1 cellular context compared by ENCODE assay signal in the genomic region with DNA sequence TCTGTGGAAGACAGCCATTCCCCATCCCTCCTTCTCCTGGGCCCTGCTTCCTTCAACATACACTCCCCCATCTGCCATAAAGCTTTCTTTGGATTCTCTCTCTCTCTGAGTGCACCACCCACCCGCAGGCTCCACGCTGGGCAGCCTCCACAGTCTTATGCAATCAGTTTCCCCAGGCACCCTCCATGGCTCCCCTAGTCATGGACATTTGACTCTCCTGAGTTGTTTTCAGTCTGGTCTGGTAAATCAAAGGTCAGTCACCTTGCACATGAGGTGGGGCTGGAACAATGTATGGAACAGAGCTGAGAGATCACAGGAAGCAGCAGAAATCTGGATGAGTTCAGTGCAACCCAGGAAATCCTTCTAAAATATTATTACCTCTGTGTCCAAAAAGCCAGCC.
TF ChIP-seq lines count a peak whose summit lies in the region.

No MANE protein-coding gene starts in this region.

TF ChIP-seq in HepG2, 621 proteins besides CTCF, POLR2A, EP300 and RAD21 (continued from another document):
- TF ChIP-seq, protein P1, sequence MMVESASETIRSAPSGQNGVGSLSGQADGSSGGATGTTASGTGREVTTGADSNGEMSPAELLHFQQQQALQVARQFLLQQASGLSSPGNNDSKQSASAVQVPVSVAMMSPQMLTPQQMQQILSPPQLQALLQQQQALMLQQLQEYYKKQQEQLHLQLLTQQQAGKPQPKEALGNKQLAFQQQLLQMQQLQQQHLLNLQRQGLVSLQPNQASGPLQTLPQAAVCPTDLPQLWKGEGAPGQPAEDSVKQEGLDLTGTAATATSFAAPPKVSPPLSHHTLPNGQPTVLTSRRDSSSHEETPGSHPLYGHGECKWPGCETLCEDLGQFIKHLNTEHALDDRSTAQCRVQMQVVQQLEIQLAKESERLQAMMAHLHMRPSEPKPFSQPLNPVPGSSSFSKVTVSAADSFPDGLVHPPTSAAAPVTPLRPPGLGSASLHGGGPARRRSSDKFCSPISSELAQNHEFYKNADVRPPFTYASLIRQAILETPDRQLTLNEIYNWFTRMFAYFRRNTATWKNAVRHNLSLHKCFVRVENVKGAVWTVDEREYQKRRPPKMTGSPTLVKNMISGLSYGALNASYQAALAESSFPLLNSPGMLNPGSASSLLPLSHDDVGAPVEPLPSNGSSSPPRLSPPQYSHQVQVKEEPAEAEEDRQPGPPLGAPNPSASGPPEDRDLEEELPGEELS (CRISPR knock-in tag; IDR thresholded peaks at IDR 0.05): peak; percentile 41; the same call in 1 of the 2 replicates
- TF ChIP-seq NR2F1 (CRISPR knock-in tag; IDR thresholded peaks at IDR 0.05) (0 out of 4 replicates have a peak, but pooled peaks of 1 of the 2 experiments have one; percentile 43), ZNF773 (CRISPR knock-in tag; IDR thresholded peaks at IDR 0.05; ENCODE audit: borderline replicate concordance) (no peak), ZNF883 (CRISPR knock-in tag; IDR thresholded peaks at IDR 0.05; ENCODE audit: not compliant biosample characterization) (no peak), NR2F6 (IDR thresholded peaks at IDR 0.05) (peak; percentile 60), NR2F6 (CRISPR knock-in tag; IDR thresholded peaks at IDR 0.05) (peak; percentile 67), BHLHE40 (IDR thresholded peaks at IDR 0.05; ENCODE audit: low read length) (peak; percentile 48; the same call in 1 of the 2 replicates), PITX1 (CRISPR knock-in tag; IDR thresholded peaks at IDR 0.05) (no peak), SOX13 (IDR thresholded peaks at IDR 0.05) (no peak), SOX13 (CRISPR knock-in tag; conservative IDR thresholded peaks at IDR 0.05 in 1 of 2, IDR thresholded peaks at IDR 0.05 in 1 of 2) (peak in 1 of 2 experiments; percentile 37; a peak in 1 of 4 replicates), ZNF644 (CRISPR knock-in tag; IDR thresholded peaks at IDR 0.05; ENCODE audit: low read depth) (peak; percentile 46; the same call in 1 of the 2 replicates), CEBPG (CRISPR knock-in tag; IDR thresholded peaks at IDR 0.05) (peak; percentile 65), SOX6 (IDR thresholded peaks at IDR 0.05) (no peak), SOX6 (CRISPR knock-in tag; IDR thresholded peaks at IDR 0.05) (peak; percentile 55), FOXP1 (IDR thresholded peaks at IDR 0.05) (no peak), FOXP1 (CRISPR knock-in tag; IDR thresholded peaks at IDR 0.05) (peak; percentile 43), ZMYM4 (CRISPR knock-in tag; IDR thresholded peaks at IDR 0.05) (peak; percentile 68), BCL6 (CRISPR knock-in tag; IDR thresholded peaks at IDR 0.05) (0 out of 2 replicates have a peak, but pooled peaks have one; percentile 26), LCORL (IDR thresholded peaks at IDR 0.05) (no peak), LCORL (CRISPR knock-in tag; IDR thresholded peaks at IDR 0.05) (peak; percentile 38; the same call in 1 of the 2 replicates), CEBPB (IDR thresholded peaks at IDR 0.05; ENCODE audit: borderline replicate concordance, low read depth, low read length) (peak; percentile 44; the same call in 1 of the 2 replicates)
- TF ChIP-seq, protein P2, sequence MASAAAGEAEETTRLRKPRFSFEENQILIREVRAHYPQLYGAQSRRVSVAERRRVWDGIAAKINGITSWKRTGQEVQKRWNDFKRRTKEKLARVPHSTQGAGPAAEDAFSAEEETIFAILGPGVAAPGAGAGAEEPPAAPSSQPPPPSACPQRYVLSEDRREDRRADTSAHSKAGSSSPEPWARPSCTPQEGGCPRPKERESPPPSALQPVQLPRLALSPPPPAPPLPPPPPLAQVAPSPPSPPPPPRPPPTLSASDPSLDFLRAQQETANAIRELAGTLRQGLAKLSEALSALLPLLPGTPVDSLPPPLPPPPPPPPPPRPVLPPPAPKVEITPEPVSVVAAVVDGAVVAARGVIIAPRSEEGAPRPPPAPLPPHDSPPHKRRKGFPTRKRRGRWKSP (CRISPR knock-in tag; IDR thresholded peaks at IDR 0.05): no peak
- TF ChIP-seq, protein P3, sequence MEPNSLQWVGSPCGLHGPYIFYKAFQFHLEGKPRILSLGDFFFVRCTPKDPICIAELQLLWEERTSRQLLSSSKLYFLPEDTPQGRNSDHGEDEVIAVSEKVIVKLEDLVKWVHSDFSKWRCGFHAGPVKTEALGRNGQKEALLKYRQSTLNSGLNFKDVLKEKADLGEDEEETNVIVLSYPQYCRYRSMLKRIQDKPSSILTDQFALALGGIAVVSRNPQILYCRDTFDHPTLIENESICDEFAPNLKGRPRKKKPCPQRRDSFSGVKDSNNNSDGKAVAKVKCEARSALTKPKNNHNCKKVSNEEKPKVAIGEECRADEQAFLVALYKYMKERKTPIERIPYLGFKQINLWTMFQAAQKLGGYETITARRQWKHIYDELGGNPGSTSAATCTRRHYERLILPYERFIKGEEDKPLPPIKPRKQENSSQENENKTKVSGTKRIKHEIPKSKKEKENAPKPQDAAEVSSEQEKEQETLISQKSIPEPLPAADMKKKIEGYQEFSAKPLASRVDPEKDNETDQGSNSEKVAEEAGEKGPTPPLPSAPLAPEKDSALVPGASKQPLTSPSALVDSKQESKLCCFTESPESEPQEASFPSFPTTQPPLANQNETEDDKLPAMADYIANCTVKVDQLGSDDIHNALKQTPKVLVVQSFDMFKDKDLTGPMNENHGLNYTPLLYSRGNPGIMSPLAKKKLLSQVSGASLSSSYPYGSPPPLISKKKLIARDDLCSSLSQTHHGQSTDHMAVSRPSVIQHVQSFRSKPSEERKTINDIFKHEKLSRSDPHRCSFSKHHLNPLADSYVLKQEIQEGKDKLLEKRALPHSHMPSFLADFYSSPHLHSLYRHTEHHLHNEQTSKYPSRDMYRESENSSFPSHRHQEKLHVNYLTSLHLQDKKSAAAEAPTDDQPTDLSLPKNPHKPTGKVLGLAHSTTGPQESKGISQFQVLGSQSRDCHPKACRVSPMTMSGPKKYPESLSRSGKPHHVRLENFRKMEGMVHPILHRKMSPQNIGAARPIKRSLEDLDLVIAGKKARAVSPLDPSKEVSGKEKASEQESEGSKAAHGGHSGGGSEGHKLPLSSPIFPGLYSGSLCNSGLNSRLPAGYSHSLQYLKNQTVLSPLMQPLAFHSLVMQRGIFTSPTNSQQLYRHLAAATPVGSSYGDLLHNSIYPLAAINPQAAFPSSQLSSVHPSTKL (CRISPR knock-in tag; IDR thresholded peaks at IDR 0.05): peak; percentile 20; the same call in 1 of the 2 replicates
- TF ChIP-seq, protein P4, sequence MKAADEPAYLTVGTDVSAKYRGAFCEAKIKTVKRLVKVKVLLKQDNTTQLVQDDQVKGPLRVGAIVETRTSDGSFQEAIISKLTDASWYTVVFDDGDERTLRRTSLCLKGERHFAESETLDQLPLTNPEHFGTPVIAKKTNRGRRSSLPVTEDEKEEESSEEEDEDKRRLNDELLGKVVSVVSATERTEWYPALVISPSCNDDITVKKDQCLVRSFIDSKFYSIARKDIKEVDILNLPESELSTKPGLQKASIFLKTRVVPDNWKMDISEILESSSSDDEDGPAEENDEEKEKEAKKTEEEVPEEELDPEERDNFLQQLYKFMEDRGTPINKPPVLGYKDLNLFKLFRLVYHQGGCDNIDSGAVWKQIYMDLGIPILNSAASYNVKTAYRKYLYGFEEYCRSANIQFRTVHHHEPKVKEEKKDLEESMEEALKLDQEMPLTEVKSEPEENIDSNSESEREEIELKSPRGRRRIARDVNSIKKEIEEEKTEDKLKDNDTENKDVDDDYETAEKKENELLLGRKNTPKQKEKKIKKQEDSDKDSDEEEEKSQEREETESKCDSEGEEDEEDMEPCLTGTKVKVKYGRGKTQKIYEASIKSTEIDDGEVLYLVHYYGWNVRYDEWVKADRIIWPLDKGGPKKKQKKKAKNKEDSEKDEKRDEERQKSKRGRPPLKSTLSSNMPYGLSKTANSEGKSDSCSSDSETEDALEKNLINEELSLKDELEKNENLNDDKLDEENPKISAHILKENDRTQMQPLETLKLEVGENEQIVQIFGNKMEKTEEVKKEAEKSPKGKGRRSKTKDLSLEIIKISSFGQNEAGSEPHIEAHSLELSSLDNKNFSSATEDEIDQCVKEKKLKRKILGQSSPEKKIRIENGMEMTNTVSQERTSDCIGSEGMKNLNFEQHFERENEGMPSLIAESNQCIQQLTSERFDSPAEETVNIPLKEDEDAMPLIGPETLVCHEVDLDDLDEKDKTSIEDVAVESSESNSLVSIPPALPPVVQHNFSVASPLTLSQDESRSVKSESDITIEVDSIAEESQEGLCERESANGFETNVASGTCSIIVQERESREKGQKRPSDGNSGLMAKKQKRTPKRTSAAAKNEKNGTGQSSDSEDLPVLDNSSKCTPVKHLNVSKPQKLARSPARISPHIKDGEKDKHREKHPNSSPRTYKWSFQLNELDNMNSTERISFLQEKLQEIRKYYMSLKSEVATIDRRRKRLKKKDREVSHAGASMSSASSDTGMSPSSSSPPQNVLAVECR (CRISPR knock-in tag; IDR thresholded peaks at IDR 0.05; ENCODE audit: borderline replicate concordance): 0 out of 2 replicates have a peak, but pooled peaks have one; percentile 26
TF ChIP-seq in HepG2: peak in this region for 19.
